ENCODE assay signal across 15 cellular contexts in the genomic region with DNA sequence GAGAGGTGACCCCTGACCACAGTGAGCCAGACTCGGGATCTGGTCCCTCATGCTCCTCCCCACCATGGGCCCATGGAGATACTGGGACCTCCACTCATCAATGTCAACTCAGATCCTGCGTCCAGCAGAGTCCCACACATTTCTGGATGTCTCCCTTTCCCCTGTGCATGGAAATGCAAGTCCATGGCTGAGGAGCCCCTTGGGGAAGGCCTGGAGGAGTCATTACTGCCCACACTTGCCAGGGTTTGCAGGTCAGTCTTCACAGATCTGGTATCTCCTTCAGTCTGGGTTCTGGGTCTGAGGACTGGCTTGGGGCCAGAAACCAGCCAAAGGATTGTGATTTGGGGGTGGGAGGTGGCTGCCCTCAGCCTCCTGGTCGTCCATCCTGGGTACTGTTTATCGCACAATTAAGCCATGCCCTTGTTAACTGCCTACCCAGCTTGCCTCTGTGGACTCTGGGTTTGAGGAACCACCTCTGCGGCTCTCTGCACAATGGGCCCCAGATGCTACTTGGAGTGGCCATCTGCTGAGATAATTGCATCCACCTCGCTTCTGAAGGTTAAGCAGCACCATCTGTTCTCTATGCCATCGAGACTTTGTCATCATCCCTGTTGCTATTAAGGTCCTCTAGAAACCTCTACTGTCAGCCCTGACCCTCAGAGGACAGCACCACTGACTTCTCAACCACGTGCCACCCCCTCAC. TPM values are rescaled to one million over a fixed set of nuclear protein-coding genes. Genes with fewer than 3 reads are reported as not detected.
A peak's percentile ranks its signal among the peaks of the same experiment; 100 is the strongest.
DNase-seq lines count a peak whose midpoint lies in the region; ATAC-seq and TF ChIP-seq lines count a peak whose summit lies in the region.
"Had no signal": no experiment of that assay in that cellular context is flagged by ENCODE, and none has a peak within 500 bp of the region (broad histone marks: within the 10 kb centered on the region; RNA-seq: fewer than 3 reads in every experiment).

No MANE protein-coding gene starts in this region.

- no peaks in the 10 kb centered on the region for H3K36me3 Mint-ChIP-seq in activated CD4-positive, alpha-beta T cell treated with anti-CD3 and anti-CD28 coated beads, Interleukin-2, amount 10 ng/mL, durations not matched to agents 24 days and 14 days (ENCODE audit: low read depth)
- no peaks in the 10 kb centered on the region for H3K36me3 Mint-ChIP-seq in activated T-helper 2 cell treated with anti-CD3 and anti-CD28 coated beads, Interferon-gamma antibody, Interleukin-2, Interleukin-4, amounts not matched to agents 10 μg/mL and 5 μg/mL and 100 μg/mL, durations not matched to agents 14 hours and 24 hours and 36 hours (ENCODE audit: low read depth)

- no peak for ATAC-seq in left lung
- ATAC-seq: HepG2, right lobe of liver had no signal

- intact Hi-C loops in activated CD4-positive, alpha-beta T cell treated with anti-CD3 and anti-CD28 coated beads, Interleukin-2, amount 10 ng/mL, durations not matched to agents 24 days and 14 days (cut with micrococcal nuclease): no loop called here
- intact Hi-C loops in activated T-helper 2 cell treated with anti-CD3 and anti-CD28 coated beads, Interferon-gamma antibody, Interleukin-2, Interleukin-4, amounts not matched to agents 10 μg/mL and 5 μg/mL and 100 μg/mL, durations not matched to agents 14 hours and 24 hours and 36 hours (cut with micrococcal nuclease): no loop called here
- intact Hi-C loops in spleen (cut with DNase I; ENCODE audit: low total_unique reads): no loop called here
- intact Hi-C loops in uterus (cut with DNase I; ENCODE audit: low total_unique reads): no loop called here
- intact Hi-C loops in left lung (cut with DNase I): no loop called here

- no peak overlapping the region for H3K4me3 ChIP-seq in spleen
- no peak overlapping the region for H3K4me3 ChIP-seq in uterus
- H3K4me3 ChIP-seq in left lung: no peak overlapping the region
- H3K4me3 ChIP-seq: right lobe of liver, tibial nerve had no signal

- H3K27ac Mint-ChIP-seq in activated CD4-positive, alpha-beta T cell treated with anti-CD3 and anti-CD28 coated beads, Interleukin-2, amount 10 ng/mL, durations not matched to agents 24 days and 14 days: no peak overlapping the region
- no peak overlapping the region for H3K27ac Mint-ChIP-seq in activated T-helper 2 cell treated with anti-CD3 and anti-CD28 coated beads, Interferon-gamma antibody, Interleukin-2, Interleukin-4, amounts not matched to agents 10 μg/mL and 5 μg/mL and 100 μg/mL, durations not matched to agents 14 hours and 24 hours and 36 hours

- no peaks in the 10 kb centered on the region for H3K27me3 Mint-ChIP-seq in activated CD4-positive, alpha-beta T cell treated with anti-CD3 and anti-CD28 coated beads, Interleukin-2, amount 10 ng/mL, durations not matched to agents 24 days and 14 days
- H3K27me3 Mint-ChIP-seq in activated T-helper 2 cell treated with anti-CD3 and anti-CD28 coated beads, Interferon-gamma antibody, Interleukin-2, Interleukin-4, amounts not matched to agents 10 μg/mL and 5 μg/mL and 100 μg/mL, durations not matched to agents 14 hours and 24 hours and 36 hours (ENCODE audit: low read depth): no peaks in the 10 kb centered on the region

- TF ChIP-seq CTCF in spleen (IDR thresholded peaks at IDR 0.05 in 8 of 11, conservative IDR thresholded peaks at IDR 0.05 in 3 of 11) (no peak), uterus (IDR thresholded peaks at IDR 0.05) (no peak), left lung (IDR thresholded peaks at IDR 0.05) (no peak)

- no peak overlapping the region for H3K4me3 Mint-ChIP-seq in activated CD4-positive, alpha-beta T cell treated with anti-CD3 and anti-CD28 coated beads, Interleukin-2, amount 10 ng/mL, durations not matched to agents 24 days and 14 days
- no peak overlapping the region for H3K4me3 Mint-ChIP-seq in activated T-helper 2 cell treated with anti-CD3 and anti-CD28 coated beads, Interferon-gamma antibody, Interleukin-2, Interleukin-4, amounts not matched to agents 10 μg/mL and 5 μg/mL and 100 μg/mL, durations not matched to agents 14 hours and 24 hours and 36 hours (ENCODE audit: low read depth)

- H3K9me3 Mint-ChIP-seq in activated CD4-positive, alpha-beta T cell treated with anti-CD3 and anti-CD28 coated beads, Interleukin-2, amount 10 ng/mL, durations not matched to agents 24 days and 14 days: no peaks in the 10 kb centered on the region
- no peaks in the 10 kb centered on the region for H3K9me3 Mint-ChIP-seq in activated T-helper 2 cell treated with anti-CD3 and anti-CD28 coated beads, Interferon-gamma antibody, Interleukin-2, Interleukin-4, amounts not matched to agents 10 μg/mL and 5 μg/mL and 100 μg/mL, durations not matched to agents 14 hours and 24 hours and 36 hours

- H3K27me3 ChIP-seq in spleen (replicated peaks in 1 of 7) (no peaks in the 10 kb centered on the region), uterus (no peaks in the 10 kb centered on the region), left lung (no peaks in the 10 kb centered on the region)
- H3K27me3 ChIP-seq: right lobe of liver, tibial nerve had no signal

- H3K36me3 ChIP-seq in spleen (no peaks in the 10 kb centered on the region), uterus (no peaks in the 10 kb centered on the region), left lung (no peaks in the 10 kb centered on the region)
- H3K36me3 ChIP-seq: right lobe of liver, tibial nerve had no signal

- peak; percentile 52 for DNase-seq in activated CD4-positive, alpha-beta T cell treated with anti-CD3 and anti-CD28 coated beads, Interleukin-2, amount 10 ng/mL, durations not matched to agents 24 days and 14 days
- no peak for DNase-seq in activated CD4-positive, alpha-beta T cell treated with anti-CD3 and anti-CD28 coated beads for 48 hours
- DNase-seq in NCI-H2171 (lab: John Stamatoyannopoulos, UW) (peak; percentile 84), spleen (peak; percentile 30), UCSD-AML1 (lab: John Stamatoyannopoulos, UW; ENCODE audit: unreplicated experiment) (no peak), uterus (no peak), left lung (no peak)
- DNase-seq in activated T-helper 2 cell treated with anti-CD3 and anti-CD28 coated beads, Interferon-gamma antibody, Interleukin-2, Interleukin-4, amounts not matched to agents 10 μg/mL and 5 μg/mL and 100 μg/mL, durations not matched to agents 14 hours and 24 hours and 36 hours (ENCODE audit: low spot score): peak; percentile 4
- DNase-seq: activated naive CD4-positive, alpha-beta T cell treated with Interleukin-2 at 50 U/mL for 16 hours; cortex of kidney; NCI-H1930; Right ventricle myocardium superior had no signal

- peaks cover 23% of the 10 kb centered on the region for H3K4me1 Mint-ChIP-seq in activated CD4-positive, alpha-beta T cell treated with anti-CD3 and anti-CD28 coated beads, Interleukin-2, amount 10 ng/mL, durations not matched to agents 24 days and 14 days
- peaks cover 7% of the 10 kb centered on the region for H3K4me1 Mint-ChIP-seq in activated T-helper 2 cell treated with anti-CD3 and anti-CD28 coated beads, Interferon-gamma antibody, Interleukin-2, Interleukin-4, amounts not matched to agents 10 μg/mL and 5 μg/mL and 100 μg/mL, durations not matched to agents 14 hours and 24 hours and 36 hours (ENCODE audit: low read depth)

- no peak overlapping the region for H3K27ac ChIP-seq in spleen
- H3K27ac ChIP-seq in uterus: no peak overlapping the region
- no peak overlapping the region for H3K27ac ChIP-seq in left lung
- H3K27ac ChIP-seq: right lobe of liver had no signal

- WGBS in spleen, 5 donors: 85 to 91% (median 88%) methylated on average over 8 of the region's 8 CpGs

- H3K4me1 ChIP-seq in spleen (peaks cover 0 to 31% (median 10%) of the 10 kb centered on the region in 6 donors), uterus (no peaks in the 10 kb centered on the region), left lung (peaks cover 0 to 32% of the 10 kb centered on the region in 2 donors)

- H3K9me3 ChIP-seq in spleen (no peaks in the 10 kb centered on the region), uterus (no peaks in the 10 kb centered on the region), left lung (no peaks in the 10 kb centered on the region)
- H3K9me3 ChIP-seq: right lobe of liver, tibial nerve had no signal

- TF ChIP-seq POLR2A in spleen (IDR thresholded peaks at IDR 0.05): no peak
- TF ChIP-seq POLR2A in uterus (IDR thresholded peaks at IDR 0.05): no peak

RNA-seq across cellular contexts. Expression of a gene that starts 49.9 kb away (rescaled TPM):
- total RNA-seq in activated CD4-positive, alpha-beta T cell treated with anti-CD3 and anti-CD28 coated beads, Interleukin-2, amount 10 ng/mL, durations not matched to agents 24 days and 14 days: 122 and 135 TPM in 2 replicates
- total RNA-seq in activated T-helper 2 cell treated with anti-CD3 and anti-CD28 coated beads, Interferon-gamma antibody, Interleukin-2, Interleukin-4, amounts not matched to agents 10 μg/mL and 5 μg/mL and 100 μg/mL, durations not matched to agents 14 hours and 24 hours and 36 hours: 127 and 132 TPM in 2 replicates
- 100 to 1,000 TPM in 1 of 7 donors, 10 to 100 TPM in 6; 71.6 to 111 (median 85.8) TPM for total RNA-seq in spleen
- 10 to 100 TPM; 21.8 to 43.3 (median 43.1) TPM for polyA plus RNA-seq in spleen
- 10 to 100 TPM; 20.2 to 58.8 (median 25.7) TPM for total RNA-seq in uterus
- total RNA-seq in left lung: 100 to 1,000 TPM; 110 to 116 TPM

Comparison
In these comparisons a context has a peak if more than half of its experiments do, and no peak if none do; other contexts are left out.
1. DNase-seq: peak in activated CD4-positive, alpha-beta T cell treated with anti-CD3 and anti-CD28 coated beads, Interleukin-2, amount 10 ng/mL, durations not matched to agents 24 days and 14 days (single experiment), NCI-H2171 (single experiment), activated T-helper 2 cell treated with anti-CD3 and anti-CD28 coated beads, Interferon-gamma antibody, Interleukin-2, Interleukin-4, amounts not matched to agents 10 μg/mL and 5 μg/mL and 100 μg/mL, durations not matched to agents 14 hours and 24 hours and 36 hours (single experiment) and spleen (single experiment); none in activated CD4-positive, alpha-beta T cell treated with anti-CD3 and anti-CD28 coated beads for 48 hours (single experiment), UCSD-AML1 (single experiment), uterus (0 of 2) and left lung (0 of 2).